Comparison of ENCODE assay signal across 14 cellular contexts in genomic region chr3:117168896-117169295, GRCh38.
DNase-seq lines count a peak whose midpoint lies in the region; ATAC-seq and TF ChIP-seq lines count a peak whose summit lies in the region.
"Had no signal": no experiment of that assay in that cellular context is flagged by ENCODE, and none has a peak within 500 bp of the region (broad histone marks: within the 10 kb centered on the region; RNA-seq: fewer than 3 reads in every experiment).

No MANE protein-coding gene starts in this region.

- H3K4me1 ChIP-seq in SK-N-SH (ENCODE audit: control insufficient read depth in 1 of 2, insufficient read depth in 2 of 2, low read depth in 1 of 2, low read length in 1 of 2): no peaks in the 10 kb centered on the region; a peak in 1 of 4 replicates

- TF ChIP-seq CTCF in SK-N-SH (IDR thresholded peaks at IDR 0.05): no peak

- H3K4me2 ChIP-seq in SK-N-SH: no peak overlapping the region

- H3K27me3 ChIP-seq in SK-N-SH (ENCODE audit: insufficient read depth): no peaks in the 10 kb centered on the region
- H3K27me3 ChIP-seq: BLaER1 treated with 17β-estradiol and CSF1 and Interleukin-3, amounts not matched to agents 10 nM and 100 nM had no signal

- no peaks in the 10 kb centered on the region for H4K20me1 ChIP-seq in SK-N-SH (ENCODE audit: insufficient read depth)
- H4K20me1 ChIP-seq: BLaER1 treated with 17β-estradiol and CSF1 and Interleukin-3, amounts not matched to agents 10 nM and 100 nM had no signal

- no peak for TF ChIP-seq EP300 in SK-N-SH (IDR thresholded peaks at IDR 0.05; ENCODE audit: borderline replicate concordance in 1 of 2, low read depth in 1 of 2, low read length in 1 of 2)

- no peaks in the 10 kb centered on the region for H3K9me3 ChIP-seq in SK-N-SH
- H3K9me3 ChIP-seq: BLaER1 treated with 17β-estradiol and CSF1 and Interleukin-3, amounts not matched to agents 10 nM and 100 nM had no signal

- no peak overlapping the region for H3K4me3 ChIP-seq in SK-N-SH (ENCODE audit: low read depth in 2 of 2, low read length in 1 of 2)
- H3K4me3 ChIP-seq: BLaER1 treated with 17β-estradiol and CSF1 and Interleukin-3, amounts not matched to agents 10 nM and 100 nM; GM12878 had no signal

- no peaks in the 10 kb centered on the region for H3F3A ChIP-seq in SK-N-SH (replicated peaks; ENCODE audit: insufficient read depth)

- no peaks in the 10 kb centered on the region for H3K9me2 ChIP-seq in SK-N-SH

- no peaks in the 10 kb centered on the region for H3K36me3 ChIP-seq in SK-N-SH (replicated peaks in 1 of 2; ENCODE audit: control insufficient read depth in 1 of 2, insufficient read depth in 2 of 2, low read length in 1 of 2)
- H3K36me3 ChIP-seq: BLaER1 treated with 17β-estradiol and CSF1 and Interleukin-3, amounts not matched to agents 10 nM and 100 nM had no signal

- CTCF ChIA-PET in SK-N-SH (lab: Yijun Ruan, JAX) (interaction anchor here (1.0 kb wide), 1 partner anchor 53 kb away, joined by 3 read pairs; no protein-coding TSS in a partner anchor), HEK293T (lab: Yijun Ruan, JAX) (no interaction called here)

- H3K27ac ChIP-seq in SK-N-SH (ENCODE audit: low read depth in 2 of 2, low read length in 1 of 2): no peak overlapping the region; a peak in 1 of 4 replicates
- H3K27ac ChIP-seq: BLaER1 treated with 17β-estradiol and CSF1 and Interleukin-3, amounts not matched to agents 10 nM and 100 nM had no signal

- no peak for ATAC-seq in SK-N-SH treated with all-trans-retinoic acid at 6 μM for 48 hours
- ATAC-seq: CD8-positive, alpha-beta T cell; GM12878 had no signal

- H3K9ac ChIP-seq in SK-N-SH: no peak overlapping the region
- H3K9ac ChIP-seq: BLaER1 treated with 17β-estradiol and CSF1 and Interleukin-3, amounts not matched to agents 10 nM and 100 nM had no signal

- TF ChIP-seq RAD21 in SK-N-SH (IDR thresholded peaks at IDR 0.05; ENCODE audit: low read length): no peak

- 39% methylated on average over 4 of the region's 4 CpGs for WGBS in SK-N-SH (ENCODE audit: low lambda C conversion rate)

- DNase-seq in NCI-H187 (lab: John Stamatoyannopoulos, UW) (peak; percentile 5 to 46), NCI-H187 treated with DMSO at 0.1 percent for 48 hours (lab: John Stamatoyannopoulos, UW) (no peak), SK-N-SH (peak; percentile 25), HEK293T (ENCODE audit: extremely low spot score) (peak; percentile 4), NCI-H526 treated with DMSO at 0.1 percent for 48 hours (lab: John Stamatoyannopoulos, UW) (no peak), GF-D8 (lab: John Stamatoyannopoulos, UW) (no peak)
- DNase-seq: 8988T; Calu3; CD8-positive, alpha-beta T cell; DMS53; H9 had no signal

- POLR2A ChIA-PET in SK-N-SH (lab: Yijun Ruan, JAX) (interaction anchor here (0.7 kb wide), 1 partner anchor 115 kb away, joined by 3 read pairs; no protein-coding TSS in a partner anchor), HEK293T (lab: Yijun Ruan, JAX) (no interaction called here)

- no peak overlapping the region for H2AFZ ChIP-seq in SK-N-SH (ENCODE audit: low read depth)

- no peaks in the 10 kb centered on the region for H3K79me2 ChIP-seq in SK-N-SH (ENCODE audit: insufficient read depth)

TF ChIP-seq in SK-N-SH, 30 proteins besides CTCF, POLR2A, EP300 and RAD21:
- TF ChIP-seq GATA2 (CRISPR knock-in tag; IDR thresholded peaks at IDR 0.05) (peak; percentile 17; the same call in 1 of the 2 replicates), RXRA (IDR thresholded peaks at IDR 0.05; ENCODE audit: borderline replicate concordance, low read depth) (no peak), PBX3 (IDR thresholded peaks at IDR 0.05) (no peak)

TF ChIP-seq in SK-N-SH treated with all-trans-retinoic acid at 6 μM for 48 hours, 23 proteins besides CTCF, POLR2A, EP300 and RAD21:
- no peak for TF ChIP-seq GLIS3 (CRISPR knock-in tag; IDR thresholded peaks at IDR 0.05)
- no peak for TF ChIP-seq ZNF70 (CRISPR knock-in tag; IDR thresholded peaks at IDR 0.05)
- TF ChIP-seq POU6F1 (CRISPR knock-in tag; IDR thresholded peaks at IDR 0.05; ENCODE audit: borderline replicate concordance, low read depth): no peak
- TF ChIP-seq ISL1 (CRISPR knock-in tag; IDR thresholded peaks at IDR 0.05): no peak
- TF ChIP-seq ZFP30 (CRISPR knock-in tag; IDR thresholded peaks at IDR 0.05): no peak

TF ChIP-seq in HEK293T, 16 proteins besides CTCF, POLR2A, EP300 and RAD21:
- no peak for TF ChIP-seq NFRKB (IDR thresholded peaks at IDR 0.05)
- no peak for TF ChIP-seq ARNT (IDR thresholded peaks at IDR 0.05)
- no peak for TF ChIP-seq FOXK2 (IDR thresholded peaks at IDR 0.05)
- TF ChIP-seq FOXA1 (IDR thresholded peaks at IDR 0.05): no peak
- TF ChIP-seq SP1 (IDR thresholded peaks at IDR 0.05): no peak

Comparison
In these comparisons a context has a peak if more than half of its experiments do, and no peak if none do; other contexts are left out.
1. DNase-seq: peak in NCI-H187 (2 of 2), SK-N-SH (single experiment) and HEK293T (single experiment); none in NCI-H187 treated with DMSO at 0.1 percent for 48 hours (single experiment), NCI-H526 treated with DMSO at 0.1 percent for 48 hours (single experiment) and GF-D8 (single experiment).